In the genomic region with DNA sequence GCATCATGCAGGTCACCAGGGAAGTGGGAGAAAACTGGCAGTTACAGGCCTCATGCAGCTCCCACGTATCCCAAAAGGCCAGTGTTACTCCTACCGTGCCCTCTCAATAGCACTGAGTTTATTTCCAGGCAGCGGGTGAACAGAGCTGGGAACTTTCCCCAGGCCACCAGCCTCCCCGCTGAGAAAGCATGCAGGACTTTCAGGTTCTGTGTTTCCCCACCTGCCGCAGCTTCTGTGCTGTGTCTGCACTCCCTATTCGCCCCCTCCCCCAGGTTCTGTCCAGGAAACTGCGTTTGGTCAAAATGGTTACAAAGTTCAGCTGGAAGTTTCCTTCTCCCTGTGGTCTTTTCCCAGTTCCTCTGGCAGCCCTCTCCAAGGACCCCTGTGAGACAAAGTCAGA, we compare ENCODE assay signal across 25 cellular contexts.
"Had no signal": no experiment of that assay in that cellular context is flagged by ENCODE, and none has a peak within 500 bp of the region (broad histone marks: within the 10 kb centered on the region; RNA-seq: fewer than 3 reads in every experiment).

No MANE protein-coding gene starts in this region.

- DNase-seq: activated CD4-positive, alpha-beta T cell treated with anti-CD3 and anti-CD28 coated beads for 4 hours; activated CD4-positive, alpha-beta T cell treated with anti-CD3 and anti-CD28 coated beads, Interleukin-2, amount 50 U/mL, for 48 hours; activated CD4-positive, CD25-positive, alpha-beta regulatory T cell; activated effector memory CD4-positive, alpha-beta T cell treated with anti-CD3 and anti-CD28 coated beads, Interleukin-2, amount 50 U/mL, for 16 hours; activated naive CD4-positive, alpha-beta T cell treated with anti-CD3 and anti-CD28 coated beads, Interleukin-2, amount 50 U/mL, for 16 hours; activated naive CD8-positive, alpha-beta T cell treated with anti-CD3 and anti-CD28 coated beads, Interleukin-2, amount 50 U/mL, for 24 hours; activated T-cell treated with anti-CD3 and anti-CD28 coated beads for 4 hours; cerebellar nuclear complex; glutamatergic neuron; kidney glomerular epithelial cell; left ventricle myocardium inferior; mammary epithelial cell; natural killer cell; small intestine; stimulated activated CD4-positive, alpha-beta T cell treated with anti-CD3 and anti-CD28 coated beads, Interleukin-2, amount 100 ng/mL, for 24 hours; stomach; uterus had no signal

- H3K4me2 ChIP-seq: hepatocyte had no signal

- H3K27me3 ChIP-seq: esophagus muscularis mucosa, hepatocyte, stomach, suprapubic skin, tibial nerve, uterus had no signal

- ATAC-seq: activated naive CD8-positive, alpha-beta T cell treated with anti-CD3 and anti-CD28 coated beads, Interleukin-2, amount 50 U/mL, for 24 hours; natural killer cell; sciatic nerve; stimulated activated memory B cell treated with anti-CD40 and anti-IgM and Interleukin-4, amounts not matched to agents 10 μg/mL and 1 μg/mL and 100 μg/mL, for 72 hours had no signal

- H3K4me3 ChIP-seq: coronary artery, esophagus muscularis mucosa, hepatocyte, left ventricle myocardium inferior, stomach, suprapubic skin, tibial nerve, uterus had no signal

- H3K36me3 ChIP-seq: left ventricle myocardium inferior, suprapubic skin, uterus had no signal

- FAIRE-seq: frontal cortex, small intestine had no signal

- H2AFZ ChIP-seq: hepatocyte had no signal

- H3K4me1 ChIP-seq: esophagus muscularis mucosa, left ventricle myocardium inferior, stomach, suprapubic skin, tibial nerve, uterus had no signal

- H3K79me2 ChIP-seq: hepatocyte had no signal

- H3K27ac ChIP-seq: coronary artery, esophagus muscularis mucosa, hepatocyte, left ventricle myocardium inferior, stomach, suprapubic skin, tibial nerve, uterus had no signal

- H3K9me3 ChIP-seq: esophagus muscularis mucosa, suprapubic skin had no signal
